Comparison of ENCODE assay signal across 1 cellular context in the genomic region with DNA sequence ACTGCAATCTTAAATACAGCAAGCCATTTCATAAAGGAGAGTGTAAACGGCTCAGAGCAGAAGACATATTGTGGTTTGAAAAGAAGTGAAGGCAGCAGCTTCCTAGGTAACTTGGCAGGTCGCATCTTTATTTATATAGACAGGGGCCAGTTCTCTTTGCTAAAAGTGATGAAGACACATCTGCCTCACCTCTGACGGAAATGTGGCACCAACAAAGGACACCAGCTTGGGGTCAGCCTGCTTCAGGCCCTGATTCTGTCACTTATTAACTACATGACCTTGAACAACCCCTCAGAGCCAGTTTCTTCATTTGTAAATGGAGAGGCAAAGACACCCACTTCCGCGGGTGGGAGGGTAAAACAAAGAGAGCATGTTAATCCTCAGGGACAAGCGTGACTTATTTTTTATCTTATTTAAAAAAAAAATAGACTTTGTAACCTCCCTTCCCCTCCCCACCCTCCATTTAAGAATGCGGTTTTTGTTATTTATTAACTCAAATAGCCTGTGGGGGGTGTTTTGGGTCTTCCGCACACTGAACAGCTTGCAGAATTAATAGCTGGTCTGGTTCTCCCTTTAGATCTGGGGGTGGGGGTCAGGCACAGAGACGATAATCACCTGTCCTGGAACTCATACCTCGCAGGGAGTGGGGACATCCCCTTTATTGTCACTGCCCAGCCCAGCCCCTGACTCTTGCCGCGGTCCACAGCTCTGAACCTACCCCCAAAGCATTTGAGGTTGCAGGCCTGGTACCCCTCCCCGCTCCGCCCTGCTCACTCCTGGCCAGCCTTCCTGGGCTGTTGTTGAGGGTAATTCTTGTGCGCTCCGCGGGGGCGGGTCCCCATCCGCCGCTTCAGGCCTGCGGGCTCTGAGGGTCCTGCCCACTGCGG.
A peak's percentile ranks its signal among the peaks of the same experiment; 100 is the strongest.
TF ChIP-seq lines count a peak whose summit lies in the region.

No MANE protein-coding gene starts in this region.

TF ChIP-seq in HepG2, 621 proteins besides CTCF, POLR2A, EP300 and RAD21 (continued from another document and continues in another):
- TF ChIP-seq, protein P1, sequence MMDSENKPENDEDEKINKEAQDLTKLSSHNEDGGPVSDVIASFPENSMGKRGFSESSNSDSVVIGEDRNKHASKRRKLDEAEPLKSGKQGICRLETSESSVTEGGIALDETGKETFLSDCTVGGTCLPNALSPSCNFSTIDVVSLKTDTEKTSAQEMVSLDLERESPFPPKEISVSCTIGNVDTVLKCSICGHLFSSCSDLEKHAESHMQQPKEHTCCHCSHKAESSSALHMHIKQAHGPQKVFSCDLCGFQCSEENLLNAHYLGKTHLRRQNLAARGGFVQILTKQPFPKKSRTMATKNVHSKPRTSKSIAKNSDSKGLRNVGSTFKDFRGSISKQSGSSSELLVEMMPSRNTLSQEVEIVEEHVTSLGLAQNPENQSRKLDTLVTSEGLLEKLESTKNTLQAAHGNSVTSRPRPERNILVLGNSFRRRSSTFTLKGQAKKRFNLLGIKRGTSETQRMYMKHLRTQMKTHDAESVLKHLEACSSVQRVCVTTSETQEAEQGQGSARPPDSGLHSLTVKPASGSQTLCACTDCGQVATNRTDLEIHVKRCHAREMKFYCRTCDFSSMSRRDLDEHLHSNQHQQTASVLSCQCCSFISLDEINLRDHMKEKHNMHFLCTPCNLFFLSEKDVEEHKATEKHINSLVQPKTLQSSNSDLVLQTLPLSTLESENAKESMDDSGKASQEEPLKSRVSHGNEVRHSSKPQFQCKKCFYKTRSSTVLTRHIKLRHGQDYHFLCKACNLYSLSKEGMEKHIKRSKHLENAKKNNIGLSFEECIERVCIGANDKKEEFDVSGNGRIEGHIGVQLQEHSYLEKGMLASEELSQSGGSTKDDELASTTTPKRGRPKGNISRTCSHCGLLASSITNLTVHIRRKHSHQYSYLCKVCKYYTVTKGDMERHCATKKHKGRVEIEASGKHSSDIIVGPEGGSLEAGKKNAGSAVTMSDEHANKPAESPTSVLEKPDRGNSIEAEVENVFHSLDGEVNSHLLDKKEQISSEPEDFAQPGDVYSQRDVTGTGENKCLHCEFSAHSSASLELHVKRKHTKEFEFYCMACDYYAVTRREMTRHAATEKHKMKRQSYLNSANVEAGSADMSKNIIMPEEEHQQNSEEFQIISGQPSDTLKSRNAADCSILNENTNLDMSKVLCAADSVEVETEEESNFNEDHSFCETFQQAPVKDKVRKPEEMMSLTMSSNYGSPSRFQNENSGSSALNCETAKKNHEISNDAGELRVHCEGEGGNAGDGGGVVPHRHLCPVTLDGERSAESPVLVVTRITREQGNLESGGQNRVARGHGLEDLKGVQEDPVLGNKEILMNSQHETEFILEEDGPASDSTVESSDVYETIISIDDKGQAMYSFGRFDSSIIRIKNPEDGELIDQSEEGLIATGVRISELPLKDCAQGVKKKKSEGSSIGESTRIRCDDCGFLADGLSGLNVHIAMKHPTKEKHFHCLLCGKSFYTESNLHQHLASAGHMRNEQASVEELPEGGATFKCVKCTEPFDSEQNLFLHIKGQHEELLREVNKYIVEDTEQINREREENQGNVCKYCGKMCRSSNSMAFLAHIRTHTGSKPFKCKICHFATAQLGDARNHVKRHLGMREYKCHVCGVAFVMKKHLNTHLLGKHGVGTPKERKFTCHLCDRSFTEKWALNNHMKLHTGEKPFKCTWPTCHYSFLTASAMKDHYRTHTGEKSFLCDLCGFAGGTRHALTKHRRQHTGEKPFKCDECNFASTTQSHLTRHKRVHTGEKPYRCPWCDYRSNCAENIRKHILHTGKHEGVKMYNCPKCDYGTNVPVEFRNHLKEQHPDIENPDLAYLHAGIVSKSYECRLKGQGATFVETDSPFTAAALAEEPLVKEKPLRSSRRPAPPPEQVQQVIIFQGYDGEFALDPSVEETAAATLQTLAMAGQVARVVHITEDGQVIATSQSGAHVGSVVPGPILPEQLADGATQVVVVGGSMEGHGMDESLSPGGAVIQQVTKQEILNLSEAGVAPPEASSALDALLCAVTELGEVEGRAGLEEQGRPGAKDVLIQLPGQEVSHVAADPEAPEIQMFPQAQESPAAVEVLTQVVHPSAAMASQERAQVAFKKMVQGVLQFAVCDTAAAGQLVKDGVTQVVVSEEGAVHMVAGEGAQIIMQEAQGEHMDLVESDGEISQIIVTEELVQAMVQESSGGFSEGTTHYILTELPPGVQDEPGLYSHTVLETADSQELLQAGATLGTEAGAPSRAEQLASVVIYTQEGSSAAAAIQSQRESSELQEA (CRISPR knock-in tag; IDR thresholded peaks at IDR 0.05; ENCODE audit: not compliant biosample characterization): no peak
- TF ChIP-seq MATR3 (CRISPR knock-in tag; IDR thresholded peaks at IDR 0.05) (no peak), RARA (CRISPR knock-in tag; IDR thresholded peaks at IDR 0.05) (peak; percentile 97), SATB2 (CRISPR knock-in tag; IDR thresholded peaks at IDR 0.05) (peak; percentile 37; the same call in 1 of the 2 replicates), KLF9 (CRISPR knock-in tag; IDR thresholded peaks at IDR 0.05; ENCODE audit: low read depth) (peak; percentile 73), ZNF205 (CRISPR knock-in tag; IDR thresholded peaks at IDR 0.05) (peak; percentile 75), ZNF207 (IDR thresholded peaks at IDR 0.05; ENCODE audit: borderline replicate concordance) (no peak), MIER3 (CRISPR knock-in tag; IDR thresholded peaks at IDR 0.05; ENCODE audit: borderline replicate concordance) (peak; percentile 88; the same call in 1 of the 2 replicates), ZKSCAN1 (IDR thresholded peaks at IDR 0.05; ENCODE audit: low read length) (0 out of 2 replicates have a peak, but pooled peaks have one; percentile 15), SNAI1 (CRISPR knock-in tag; IDR thresholded peaks at IDR 0.05; ENCODE audit: borderline replicate concordance) (peak; percentile 88; the same call in 1 of the 2 replicates), ZNF781 (CRISPR knock-in tag; IDR thresholded peaks at IDR 0.05; ENCODE audit: borderline replicate concordance, not compliant biosample characterization) (peak; percentile 48), HOXD1 (CRISPR knock-in tag; IDR thresholded peaks at IDR 0.05) (peak; percentile 78), ZC3H13 (CRISPR knock-in tag; IDR thresholded peaks at IDR 0.05) (peak; percentile 61; the same call in 1 of the 2 replicates), ZKSCAN5 (CRISPR knock-in tag; IDR thresholded peaks at IDR 0.05) (no peak), ZNF530 (CRISPR knock-in tag; IDR thresholded peaks at IDR 0.05; ENCODE audit: low read depth) (no peak), SMC3 (IDR thresholded peaks at IDR 0.05; ENCODE audit: low read length) (peak; percentile 31), ARNTL (CRISPR knock-in tag; IDR thresholded peaks at IDR 0.05) (peak; percentile 95), ZNF264 (CRISPR knock-in tag; IDR thresholded peaks at IDR 0.05) (peak; percentile 94), HHEX (CRISPR knock-in tag; IDR thresholded peaks at IDR 0.05) (no peak), ZNF33B (CRISPR knock-in tag; IDR thresholded peaks at IDR 0.05) (0 out of 2 replicates have a peak, but pooled peaks have one; percentile 47), TAF1 (CRISPR knock-in tag; IDR thresholded peaks at IDR 0.05) (peak; percentile 53), NCOR1 (IDR thresholded peaks at IDR 0.05; ENCODE audit: borderline replicate concordance, low read length) (peak; percentile 99), ZNF430 (CRISPR knock-in tag; IDR thresholded peaks at IDR 0.05) (peak; percentile 85; the same call in 1 of the 2 replicates), CBX1 (IDR thresholded peaks at IDR 0.05; ENCODE audit: low read depth) (no peak), ZNF75D (CRISPR knock-in tag; IDR thresholded peaks at IDR 0.05; ENCODE audit: borderline replicate concordance) (no peak), SALL1 (CRISPR knock-in tag; IDR thresholded peaks at IDR 0.05) (peak; percentile 88), ZMYM2 (CRISPR knock-in tag; IDR thresholded peaks at IDR 0.05) (peak; percentile 87), TBX2 (CRISPR knock-in tag; IDR thresholded peaks at IDR 0.05; ENCODE audit: borderline replicate concordance) (peak; percentile 98), HOXA9 (CRISPR knock-in tag; IDR thresholded peaks at IDR 0.05; ENCODE audit: borderline replicate concordance) (no peak)
- TF ChIP-seq, protein P2, sequence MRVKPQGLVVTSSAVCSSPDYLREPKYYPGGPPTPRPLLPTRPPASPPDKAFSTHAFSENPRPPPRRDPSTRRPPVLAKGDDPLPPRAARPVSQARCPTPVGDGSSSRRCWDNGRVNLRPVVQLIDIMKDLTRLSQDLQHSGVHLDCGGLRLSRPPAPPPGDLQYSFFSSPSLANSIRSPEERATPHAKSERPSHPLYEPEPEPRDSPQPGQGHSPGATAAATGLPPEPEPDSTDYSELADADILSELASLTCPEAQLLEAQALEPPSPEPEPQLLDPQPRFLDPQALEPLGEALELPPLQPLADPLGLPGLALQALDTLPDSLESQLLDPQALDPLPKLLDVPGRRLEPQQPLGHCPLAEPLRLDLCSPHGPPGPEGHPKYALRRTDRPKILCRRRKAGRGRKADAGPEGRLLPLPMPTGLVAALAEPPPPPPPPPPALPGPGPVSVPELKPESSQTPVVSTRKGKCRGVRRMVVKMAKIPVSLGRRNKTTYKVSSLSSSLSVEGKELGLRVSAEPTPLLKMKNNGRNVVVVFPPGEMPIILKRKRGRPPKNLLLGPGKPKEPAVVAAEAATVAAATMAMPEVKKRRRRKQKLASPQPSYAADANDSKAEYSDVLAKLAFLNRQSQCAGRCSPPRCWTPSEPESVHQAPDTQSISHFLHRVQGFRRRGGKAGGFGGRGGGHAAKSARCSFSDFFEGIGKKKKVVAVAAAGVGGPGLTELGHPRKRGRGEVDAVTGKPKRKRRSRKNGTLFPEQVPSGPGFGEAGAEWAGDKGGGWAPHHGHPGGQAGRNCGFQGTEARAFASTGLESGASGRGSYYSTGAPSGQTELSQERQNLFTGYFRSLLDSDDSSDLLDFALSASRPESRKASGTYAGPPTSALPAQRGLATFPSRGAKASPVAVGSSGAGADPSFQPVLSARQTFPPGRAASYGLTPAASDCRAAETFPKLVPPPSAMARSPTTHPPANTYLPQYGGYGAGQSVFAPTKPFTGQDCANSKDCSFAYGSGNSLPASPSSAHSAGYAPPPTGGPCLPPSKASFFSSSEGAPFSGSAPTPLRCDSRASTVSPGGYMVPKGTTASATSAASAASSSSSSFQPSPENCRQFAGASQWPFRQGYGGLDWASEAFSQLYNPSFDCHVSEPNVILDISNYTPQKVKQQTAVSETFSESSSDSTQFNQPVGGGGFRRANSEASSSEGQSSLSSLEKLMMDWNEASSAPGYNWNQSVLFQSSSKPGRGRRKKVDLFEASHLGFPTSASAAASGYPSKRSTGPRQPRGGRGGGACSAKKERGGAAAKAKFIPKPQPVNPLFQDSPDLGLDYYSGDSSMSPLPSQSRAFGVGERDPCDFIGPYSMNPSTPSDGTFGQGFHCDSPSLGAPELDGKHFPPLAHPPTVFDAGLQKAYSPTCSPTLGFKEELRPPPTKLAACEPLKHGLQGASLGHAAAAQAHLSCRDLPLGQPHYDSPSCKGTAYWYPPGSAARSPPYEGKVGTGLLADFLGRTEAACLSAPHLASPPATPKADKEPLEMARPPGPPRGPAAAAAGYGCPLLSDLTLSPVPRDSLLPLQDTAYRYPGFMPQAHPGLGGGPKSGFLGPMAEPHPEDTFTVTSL (CRISPR knock-in tag; IDR thresholded peaks at IDR 0.05; ENCODE audit: borderline replicate concordance): peak; percentile 89; the same call in 1 of the 2 replicates
- TF ChIP-seq, protein P3, sequence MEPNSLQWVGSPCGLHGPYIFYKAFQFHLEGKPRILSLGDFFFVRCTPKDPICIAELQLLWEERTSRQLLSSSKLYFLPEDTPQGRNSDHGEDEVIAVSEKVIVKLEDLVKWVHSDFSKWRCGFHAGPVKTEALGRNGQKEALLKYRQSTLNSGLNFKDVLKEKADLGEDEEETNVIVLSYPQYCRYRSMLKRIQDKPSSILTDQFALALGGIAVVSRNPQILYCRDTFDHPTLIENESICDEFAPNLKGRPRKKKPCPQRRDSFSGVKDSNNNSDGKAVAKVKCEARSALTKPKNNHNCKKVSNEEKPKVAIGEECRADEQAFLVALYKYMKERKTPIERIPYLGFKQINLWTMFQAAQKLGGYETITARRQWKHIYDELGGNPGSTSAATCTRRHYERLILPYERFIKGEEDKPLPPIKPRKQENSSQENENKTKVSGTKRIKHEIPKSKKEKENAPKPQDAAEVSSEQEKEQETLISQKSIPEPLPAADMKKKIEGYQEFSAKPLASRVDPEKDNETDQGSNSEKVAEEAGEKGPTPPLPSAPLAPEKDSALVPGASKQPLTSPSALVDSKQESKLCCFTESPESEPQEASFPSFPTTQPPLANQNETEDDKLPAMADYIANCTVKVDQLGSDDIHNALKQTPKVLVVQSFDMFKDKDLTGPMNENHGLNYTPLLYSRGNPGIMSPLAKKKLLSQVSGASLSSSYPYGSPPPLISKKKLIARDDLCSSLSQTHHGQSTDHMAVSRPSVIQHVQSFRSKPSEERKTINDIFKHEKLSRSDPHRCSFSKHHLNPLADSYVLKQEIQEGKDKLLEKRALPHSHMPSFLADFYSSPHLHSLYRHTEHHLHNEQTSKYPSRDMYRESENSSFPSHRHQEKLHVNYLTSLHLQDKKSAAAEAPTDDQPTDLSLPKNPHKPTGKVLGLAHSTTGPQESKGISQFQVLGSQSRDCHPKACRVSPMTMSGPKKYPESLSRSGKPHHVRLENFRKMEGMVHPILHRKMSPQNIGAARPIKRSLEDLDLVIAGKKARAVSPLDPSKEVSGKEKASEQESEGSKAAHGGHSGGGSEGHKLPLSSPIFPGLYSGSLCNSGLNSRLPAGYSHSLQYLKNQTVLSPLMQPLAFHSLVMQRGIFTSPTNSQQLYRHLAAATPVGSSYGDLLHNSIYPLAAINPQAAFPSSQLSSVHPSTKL (CRISPR knock-in tag; IDR thresholded peaks at IDR 0.05): peak; percentile 96
- TF ChIP-seq, protein P4, sequence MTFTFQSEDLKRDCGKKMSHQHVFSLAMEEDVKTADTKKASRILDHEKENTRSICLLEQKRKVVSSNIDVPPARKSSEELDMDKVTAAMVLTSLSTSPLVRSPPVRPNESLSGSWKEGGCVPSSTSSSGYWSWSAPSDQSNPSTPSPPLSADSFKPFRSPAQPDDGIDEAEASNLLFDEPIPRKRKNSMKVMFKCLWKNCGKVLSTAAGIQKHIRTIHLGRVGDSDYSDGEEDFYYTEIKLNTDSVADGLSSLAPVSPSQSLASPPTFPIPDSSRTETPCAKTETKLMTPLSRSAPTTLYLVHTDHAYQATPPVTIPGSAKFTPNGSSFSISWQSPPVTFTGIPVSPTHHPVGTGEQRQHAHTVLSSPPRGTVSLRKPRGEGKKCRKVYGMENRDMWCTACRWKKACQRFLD (CRISPR knock-in tag; IDR thresholded peaks at IDR 0.05; ENCODE audit: borderline replicate concordance): 0 out of 2 replicates have a peak, but pooled peaks have one; percentile 87
- TF ChIP-seq, protein P5, sequence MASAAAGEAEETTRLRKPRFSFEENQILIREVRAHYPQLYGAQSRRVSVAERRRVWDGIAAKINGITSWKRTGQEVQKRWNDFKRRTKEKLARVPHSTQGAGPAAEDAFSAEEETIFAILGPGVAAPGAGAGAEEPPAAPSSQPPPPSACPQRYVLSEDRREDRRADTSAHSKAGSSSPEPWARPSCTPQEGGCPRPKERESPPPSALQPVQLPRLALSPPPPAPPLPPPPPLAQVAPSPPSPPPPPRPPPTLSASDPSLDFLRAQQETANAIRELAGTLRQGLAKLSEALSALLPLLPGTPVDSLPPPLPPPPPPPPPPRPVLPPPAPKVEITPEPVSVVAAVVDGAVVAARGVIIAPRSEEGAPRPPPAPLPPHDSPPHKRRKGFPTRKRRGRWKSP (CRISPR knock-in tag; IDR thresholded peaks at IDR 0.05): peak; percentile 82; the same call in 1 of the 2 replicates
- TF ChIP-seq, protein P6, sequence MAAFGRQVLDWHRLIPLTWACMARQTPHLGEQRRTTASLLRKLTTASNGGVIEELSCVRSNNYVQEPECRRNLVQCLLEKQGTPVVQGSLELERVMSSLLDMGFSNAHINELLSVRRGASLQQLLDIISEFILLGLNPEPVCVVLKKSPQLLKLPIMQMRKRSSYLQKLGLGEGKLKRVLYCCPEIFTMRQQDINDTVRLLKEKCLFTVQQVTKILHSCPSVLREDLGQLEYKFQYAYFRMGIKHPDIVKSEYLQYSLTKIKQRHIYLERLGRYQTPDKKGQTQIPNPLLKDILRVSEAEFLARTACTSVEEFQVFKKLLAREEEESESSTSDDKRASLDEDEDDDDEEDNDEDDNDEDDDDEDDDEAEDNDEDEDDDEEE (CRISPR knock-in tag; IDR thresholded peaks at IDR 0.05): peak; percentile 80; the same call in 1 of the 2 replicates
